Comparison of ENCODE assay signal across 8 cellular contexts in the genomic region with DNA sequence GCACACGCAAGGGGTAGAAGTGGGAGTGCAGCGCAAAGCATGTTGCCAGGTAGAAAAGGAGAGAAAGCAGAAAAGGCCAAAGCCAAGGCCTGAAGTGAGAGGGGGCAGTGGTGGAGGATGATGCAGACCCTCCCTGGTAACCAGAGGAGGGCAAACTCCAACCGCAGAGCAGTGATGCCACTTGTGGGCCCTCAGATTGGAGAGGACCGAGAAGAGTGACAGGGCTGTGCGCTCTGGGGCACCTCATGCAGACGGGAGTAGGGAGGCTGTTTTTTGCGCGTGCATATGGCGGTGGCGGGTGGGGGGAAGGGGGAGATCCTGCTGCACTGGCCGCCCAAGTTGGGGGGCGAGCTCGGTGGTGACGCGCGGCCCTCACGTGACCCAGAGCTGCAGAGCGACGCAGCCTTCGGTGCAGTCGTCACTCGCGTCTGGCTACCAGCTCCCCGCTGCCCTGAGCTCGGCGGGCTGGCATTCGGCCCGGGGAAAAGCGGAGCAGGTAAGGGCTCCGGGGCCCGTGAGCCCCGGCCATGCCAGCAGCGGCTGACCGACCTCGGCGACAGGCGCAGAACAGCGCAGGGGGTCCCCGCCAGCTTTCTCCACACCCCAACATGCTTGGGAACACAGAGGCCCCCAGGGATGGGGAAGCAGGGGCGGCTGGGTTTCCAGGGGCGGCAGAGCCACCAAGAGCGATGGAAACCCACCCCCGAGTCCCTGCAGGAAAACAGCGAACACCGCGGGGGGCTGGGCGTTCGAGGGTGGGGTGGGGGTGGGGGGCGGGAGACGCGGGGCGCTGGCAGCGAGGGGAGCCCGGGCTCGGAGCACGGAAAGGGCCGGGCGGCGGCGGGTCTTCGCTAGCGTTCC. TPM values are rescaled to one million over a fixed set of nuclear protein-coding genes. Genes with fewer than 3 reads are reported as not detected.
DNase-seq lines count a peak whose midpoint lies in the region; ATAC-seq lines count a peak whose summit lies in the region.

Gene BEX3, plus strand, starts transcription at position 421 of the 861 bp plus-strand sequence. CDS start 984 bp downstream, outside the sequence.

- H3K27ac ChIP-seq in duodenal mucosa (ENCODE audit: low read depth, low read length), result peak within 1 kb of the TSS; percentile 50

- H3K36me3 ChIP-seq in ES-I3 (ENCODE audit: insufficient read depth, low read length) (peaks cover 17% of the 10 kb centered on the region), duodenal mucosa (ENCODE audit: control insufficient read depth in 1 of 2, insufficient read depth in 2 of 2, low read length in 2 of 2) (no peaks in the 10 kb centered on the region)

- peak; percentile 82 for ATAC-seq in activated CD4-positive, alpha-beta T cell treated with anti-CD3 and anti-CD28 coated beads for 36 hours
- ATAC-seq in left colon, result peak; percentile 86

- intact Hi-C loops in activated CD4-positive, alpha-beta T cell treated with anti-CD3 and anti-CD28 coated beads for 36 hours (cut with DNase I, micrococcal nuclease), result no loop called here
- intact Hi-C loops in left colon (cut with DNase I, micrococcal nuclease), result no loop called here

- peak within 1 kb of the TSS; percentile 55 to 57 for H3K4me3 ChIP-seq in duodenal mucosa (ENCODE audit: low read depth in 1 of 2, low read length in 2 of 2)

- POLR2A ChIA-PET in activated CD4-positive, alpha-beta T cell treated with anti-CD3 and anti-CD28 coated beads for 36 hours (lab: Charles Lee), result interaction anchor here (1.0 kb wide), 1 partner anchor 121 kb away, joined by 4 read pairs; the partner anchor contains the start of gene TCEAL8

- CTCF ChIA-PET in activated CD4-positive, alpha-beta T cell treated with anti-CD3 and anti-CD28 coated beads for 36 hours (lab: Charles Lee), result interaction anchor here (0.5 kb wide), 1 partner anchor 20 kb away, joined by 3 read pairs; the partner anchor contains the start of gene TCEAL9

- peaks cover 3% of the 10 kb centered on the region for H3K4me1 Mint-ChIP-seq in activated CD4-positive, alpha-beta T cell treated with anti-CD3 and anti-CD28 coated beads for 36 hours

- H3K4me3 Mint-ChIP-seq in activated CD4-positive, alpha-beta T cell treated with anti-CD3 and anti-CD28 coated beads for 36 hours, result peak within 1 kb of the TSS; percentile 70

- H3K27me3 Mint-ChIP-seq in activated CD4-positive, alpha-beta T cell treated with anti-CD3 and anti-CD28 coated beads for 36 hours, result no peaks in the 10 kb centered on the region

- peaks cover 3% of the 10 kb centered on the region for H3K36me3 Mint-ChIP-seq in activated CD4-positive, alpha-beta T cell treated with anti-CD3 and anti-CD28 coated beads for 36 hours (ENCODE audit: low read depth)

- DNase-seq in NCI-H2081 (lab: John Stamatoyannopoulos, UW) (peak; percentile 84 to 88), left colon (peak; percentile 42 to 58), NK-92 (lab: John Stamatoyannopoulos, UW; ENCODE audit: unreplicated experiment) (no peak), GM19238 (ENCODE audit: insufficient read length, low spot score) (no peak)
- peak; percentile 48 for DNase-seq in activated CD4-positive, alpha-beta T cell treated with anti-CD3 and anti-CD28 coated beads for 36 hours
- DNase-seq in stimulated activated CD4-positive, alpha-beta T cell treated with anti-CD3 and anti-CD28 coated beads, Interleukin-12 subunit alpha, Interleukin-12 subunit beta, amount 100 ng/mL, for 4 hours, result peak; percentile 13

- no peaks in the 10 kb centered on the region for H3K9me3 Mint-ChIP-seq in activated CD4-positive, alpha-beta T cell treated with anti-CD3 and anti-CD28 coated beads for 36 hours (ENCODE audit: low read depth)

- peaks cover 19% of the 10 kb centered on the region for H3K4me1 ChIP-seq in ES-I3 (ENCODE audit: insufficient read depth, low read length)
- H3K4me1 ChIP-seq in duodenal mucosa (ENCODE audit: control insufficient read depth in 1 of 2, insufficient read depth in 2 of 2, low read length in 2 of 2), result no peaks in the 10 kb centered on the region

- H3K9me3 ChIP-seq in ES-I3 (ENCODE audit: control insufficient read depth, insufficient read depth, low read length), result no peaks in the 10 kb centered on the region
- H3K9me3 ChIP-seq in duodenal mucosa (ENCODE audit: control insufficient read depth in 1 of 2, low read length in 2 of 2), result no peaks in the 10 kb centered on the region

- peak within 1 kb of the TSS; percentile 45 for H3K27ac Mint-ChIP-seq in activated CD4-positive, alpha-beta T cell treated with anti-CD3 and anti-CD28 coated beads for 36 hours

- H3K9ac ChIP-seq in ES-I3 (ENCODE audit: low read depth, low read length), result peak within 1 kb of the TSS; percentile 84
- H3K9ac ChIP-seq in duodenal mucosa (ENCODE audit: low read depth in 1 of 2, low read length in 2 of 2), result peak within 1 kb of the TSS; percentile 18 to 54

- H3K27me3 ChIP-seq in duodenal mucosa (ENCODE audit: control insufficient read depth in 1 of 2, insufficient read depth in 2 of 2, low read length in 2 of 2), result no peaks in the 10 kb centered on the region

RNA-seq across cellular contexts. Expression of gene BEX3, which starts in this region (rescaled TPM):
- 10 to 100 TPM; 21.1 to 22.0 TPM for total RNA-seq in activated CD4-positive, alpha-beta T cell treated with anti-CD3 and anti-CD28 coated beads for 36 hours
- 10 to 100 TPM; 29.5 to 33.4 TPM for total RNA-seq in left colon

Comparison
In these comparisons a context has a peak if more than half of its experiments do, and no peak if none do; other contexts are left out.
1. DNase-seq: peak in NCI-H2081 (2 of 2), activated CD4-positive, alpha-beta T cell treated with anti-CD3 and anti-CD28 coated beads for 36 hours (single experiment), left colon (2 of 2) and stimulated activated CD4-positive, alpha-beta T cell treated with anti-CD3 and anti-CD28 coated beads, Interleukin-12 subunit alpha, Interleukin-12 subunit beta, amount 100 ng/mL, for 4 hours (single experiment); none in NK-92 (single experiment) and GM19238 (single experiment).